8 cellular contexts compared by ENCODE assay signal in the genomic region with DNA sequence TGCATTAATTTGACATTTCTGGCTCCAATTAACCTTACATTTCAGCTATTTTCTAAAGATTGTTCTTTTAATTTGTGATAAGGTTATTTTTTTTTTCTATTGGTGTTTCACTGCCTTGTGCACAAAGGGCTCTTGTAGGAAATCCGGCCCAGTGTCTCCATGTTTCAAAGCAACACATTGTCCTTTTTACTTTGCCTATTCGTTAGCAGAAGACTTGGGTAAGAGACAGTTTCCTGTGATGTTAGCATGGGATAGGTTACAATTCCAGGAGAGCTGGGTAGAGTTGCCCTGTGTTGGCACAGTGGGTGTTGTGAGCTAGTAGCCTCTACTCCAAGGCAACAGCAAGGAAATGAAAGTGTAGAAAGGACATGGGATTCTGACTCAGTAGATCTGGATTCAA.
"Had no signal": no experiment of that assay in that cellular context is flagged by ENCODE, and none has a peak within 500 bp of the region (broad histone marks: within the 10 kb centered on the region; RNA-seq: fewer than 3 reads in every experiment).

No MANE protein-coding gene starts in this region.

- FAIRE-seq: HepG2 had no signal

- H3K9ac ChIP-seq: GM23248, KMS-11 had no signal

- H3K36me3 ChIP-seq: HAP-1 had no signal

- H3K9me3 ChIP-seq: HAP-1 had no signal

- H3K4me3 ChIP-seq: GM23248, HAP-1 had no signal

- H2AFZ ChIP-seq: GM23248 had no signal

- DNase-seq: GM23248, H7, HFFc6, KBM-7 had no signal

- H3K4me1 ChIP-seq: HAP-1 had no signal

- H3K27ac ChIP-seq: GM23248, HL-60, KMS-11 had no signal

- H3K4me2 ChIP-seq: KMS-11 had no signal
